10 cellular contexts compared by ENCODE assay signal in genomic region chr10:5776150-5776880, GRCh38. TPM values are rescaled to one million over a fixed set of nuclear protein-coding genes. Genes with fewer than 3 reads are reported as not detected.
A peak's percentile ranks its signal among the peaks of the same experiment; 100 is the strongest.
DNase-seq lines count a peak whose midpoint lies in the region; TF ChIP-seq lines count a peak whose summit lies in the region.
"Had no signal": no experiment of that assay in that cellular context is flagged by ENCODE, and none has a peak within 500 bp of the region (broad histone marks: within the 10 kb centered on the region; RNA-seq: fewer than 3 reads in every experiment).

No MANE protein-coding gene starts in this region.

- H3K4me1 ChIP-seq in suprapubic skin: peaks cover 20% of the 10 kb centered on the region

- no peak for DNase-seq in activated CD4-positive, alpha-beta T cell treated with anti-CD3 and anti-CD28 coated beads, Interleukin-2, amount 10 ng/mL, durations not matched to agents 24 days and 14 days
- DNase-seq in activated CD4-positive, alpha-beta T cell treated with anti-CD3 and anti-CD28 coated beads, Interleukin-2, amount 50 U/mL, for 48 hours: no peak
- DNase-seq in amniotic stem cell (lab: John Stamatoyannopoulos, UW) (peak; percentile 35), iPS-NIHi11 (ENCODE audit: low spot score) (peak; percentile 48), suprapubic skin (ENCODE audit: low spot score in 2 of 2) (no peak), H4 (ENCODE audit: low spot score) (no peak), NCI-H2171 treated with DMSO at 0.1 percent for 48 hours (lab: John Stamatoyannopoulos, UW) (no peak)
- no peak for DNase-seq in stimulated activated naive CD4-positive, alpha-beta T cell treated with Interleukin-2 at 50 U/mL for 16 hours (lab: John Stamatoyannopoulos, UW)
- DNase-seq: AML-193, MM.1S had no signal

- H3K27me3 Mint-ChIP-seq in activated CD4-positive, alpha-beta T cell treated with anti-CD3 and anti-CD28 coated beads, Interleukin-2, amount 10 ng/mL, durations not matched to agents 24 days and 14 days: no peaks in the 10 kb centered on the region

- peak overlapping the region; percentile 88 for H3K27ac Mint-ChIP-seq in activated CD4-positive, alpha-beta T cell treated with anti-CD3 and anti-CD28 coated beads, Interleukin-2, amount 10 ng/mL, durations not matched to agents 24 days and 14 days

- 70% methylated on average over 7 of the region's 7 CpGs for WGBS in suprapubic skin

- H3K36me3 ChIP-seq in suprapubic skin: peaks cover 34% of the 10 kb centered on the region

- no peaks in the 10 kb centered on the region for H3K9me3 Mint-ChIP-seq in activated CD4-positive, alpha-beta T cell treated with anti-CD3 and anti-CD28 coated beads, Interleukin-2, amount 10 ng/mL, durations not matched to agents 24 days and 14 days

- TF ChIP-seq POLR2A in suprapubic skin (IDR thresholded peaks at IDR 0.05): no peak

- no peak overlapping the region for H3K4me3 ChIP-seq in suprapubic skin

- no peak for TF ChIP-seq EP300 in suprapubic skin (IDR thresholded peaks at IDR 0.05)

- H3K27me3 ChIP-seq in suprapubic skin: no peaks in the 10 kb centered on the region

- H3K9me3 ChIP-seq in suprapubic skin: no peaks in the 10 kb centered on the region

- TF ChIP-seq CTCF in suprapubic skin (IDR thresholded peaks at IDR 0.05): no peak

- peaks cover 74% of the 10 kb centered on the region for H3K36me3 Mint-ChIP-seq in activated CD4-positive, alpha-beta T cell treated with anti-CD3 and anti-CD28 coated beads, Interleukin-2, amount 10 ng/mL, durations not matched to agents 24 days and 14 days (ENCODE audit: low read depth)

- H3K27ac ChIP-seq in suprapubic skin: peak overlapping the region; percentile 78

- H3K4me1 Mint-ChIP-seq in activated CD4-positive, alpha-beta T cell treated with anti-CD3 and anti-CD28 coated beads, Interleukin-2, amount 10 ng/mL, durations not matched to agents 24 days and 14 days: peaks cover 49% of the 10 kb centered on the region

- intact Hi-C loops in activated CD4-positive, alpha-beta T cell treated with anti-CD3 and anti-CD28 coated beads, Interleukin-2, amount 10 ng/mL, durations not matched to agents 24 days and 14 days (cut with micrococcal nuclease): no loop called here

- peak overlapping the region; percentile 75 for H3K4me3 Mint-ChIP-seq in activated CD4-positive, alpha-beta T cell treated with anti-CD3 and anti-CD28 coated beads, Interleukin-2, amount 10 ng/mL, durations not matched to agents 24 days and 14 days

RNA-seq across cellular contexts. Expression of gene GDI2, which starts 36.9 kb away (rescaled TPM):
- 305 and 307 TPM in 2 replicates for total RNA-seq in activated CD4-positive, alpha-beta T cell treated with anti-CD3 and anti-CD28 coated beads, Interleukin-2, amount 10 ng/mL, durations not matched to agents 24 days and 14 days
- total RNA-seq in suprapubic skin: 100 to 1,000 TPM; 243 to 270 (median 256) TPM
- total RNA-seq in H4 (2014; rRNA removed; shearing (Covaris generic)): 241 and 283 TPM in 2 replicates

Comparison
In these comparisons a context has a peak if more than half of its experiments do, and no peak if none do; other contexts are left out.
1. DNase-seq: peak in amniotic stem cell (single experiment) and iPS-NIHi11 (single experiment); none in activated CD4-positive, alpha-beta T cell treated with anti-CD3 and anti-CD28 coated beads, Interleukin-2, amount 10 ng/mL, durations not matched to agents 24 days and 14 days (single experiment), activated CD4-positive, alpha-beta T cell treated with anti-CD3 and anti-CD28 coated beads, Interleukin-2, amount 50 U/mL, for 48 hours (0 of 2), suprapubic skin (0 of 2), H4 (single experiment), NCI-H2171 treated with DMSO at 0.1 percent for 48 hours (single experiment) and stimulated activated naive CD4-positive, alpha-beta T cell treated with Interleukin-2 at 50 U/mL for 16 hours (single experiment).